ENCODE assay signal across 8 cellular contexts in genomic region chr4:169070071-169070894, GRCh38.
DNase-seq lines count a peak whose midpoint lies in the region; ATAC-seq and TF ChIP-seq lines count a peak whose summit lies in the region.

No MANE protein-coding gene starts in this region.

- peak overlapping the region; percentile 5 for H3K4me3 ChIP-seq in adipocyte (ENCODE audit: low read length)
- H3K4me3 ChIP-seq in upper lobe of right lung, result no peak overlapping the region

- H3K36me3 ChIP-seq in adipocyte (ENCODE audit: control insufficient read depth, insufficient read depth, low read length, severe bottlenecking) (no peaks in the 10 kb centered on the region), upper lobe of right lung (no peaks in the 10 kb centered on the region)

- POLR2A ChIA-PET in HEK293T (lab: Yijun Ruan, JAX), result interaction anchor here (1.0 to 1.6 kb wide), 4 partner anchors 17 to 200 kb away, joined by 3 to 7 read pairs (median 3); partner anchors contain the start of genes CBR4 and SH3RF1

- no peak for DNase-seq in Right ventricle myocardium inferior (ENCODE audit: missing footprints)
- DNase-seq in cardiac septum (ENCODE audit: low spot score), result no peak
- peak; percentile 95 for DNase-seq in adipocyte (ENCODE audit: low read depth)
- peak; percentile 96 for DNase-seq in islet precursor cell
- DNase-seq in upper lobe of right lung, result no peak
- no peak for DNase-seq in occipital lobe (lab: John Stamatoyannopoulos, UW)
- no peak for DNase-seq in OCI-M1 (lab: John Stamatoyannopoulos, UW)
- no peak for DNase-seq in HEK293T (ENCODE audit: extremely low spot score)

- CTCF ChIA-PET in HEK293T (lab: Yijun Ruan, JAX), result interaction anchor here (1.0 to 1.2 kb wide), 2 partner anchors 9 to 740 kb away, joined by 3 to 5 read pairs; no protein-coding TSS in a partner anchor

- peak overlapping the region; percentile 8 for H3K9ac ChIP-seq in adipocyte (ENCODE audit: low read length)

- peaks cover 21% of the 10 kb centered on the region for H3K4me1 ChIP-seq in adipocyte (ENCODE audit: control insufficient read depth, insufficient read depth, low read length)
- H3K4me1 ChIP-seq in upper lobe of right lung, result no peaks in the 10 kb centered on the region

- intact Hi-C loops in Right ventricle myocardium inferior (cut with DNase I) (no loop called here), cardiac septum (cut with DNase I) (no loop called here), upper lobe of right lung (cut with DNase I) (no loop called here)

- TF ChIP-seq CTCF in upper lobe of right lung (IDR thresholded peaks at IDR 0.05), result no peak

- no peak overlapping the region for H3K27ac ChIP-seq in upper lobe of right lung

- no peaks in the 10 kb centered on the region for H3K9me3 ChIP-seq in adipocyte (ENCODE audit: control insufficient read depth, low read length)
- H3K9me3 ChIP-seq in upper lobe of right lung, result no peaks in the 10 kb centered on the region

- H3K27me3 ChIP-seq in adipocyte (replicated peaks; ENCODE audit: control insufficient read depth, insufficient read depth, low read length) (no peaks in the 10 kb centered on the region), upper lobe of right lung (no peaks in the 10 kb centered on the region)

- peak; percentile 74 for ATAC-seq in Right ventricle myocardium inferior
- peak; percentile 86 for ATAC-seq in upper lobe of right lung

TF ChIP-seq in HEK293T, 16 proteins besides CTCF, POLR2A, EP300 and RAD21:
- TF ChIP-seq SUZ12 (IDR thresholded peaks at IDR 0.05) (no peak), BHLHE40 (IDR thresholded peaks at IDR 0.05; ENCODE audit: borderline replicate concordance) (no peak), ZNF384 (IDR thresholded peaks at IDR 0.05) (no peak), CTBP1 (IDR thresholded peaks at IDR 0.05; ENCODE audit: borderline replicate concordance) (no peak), PKNOX1 (IDR thresholded peaks at IDR 0.05) (no peak), L3MBTL2 (conservative IDR thresholded peaks at IDR 0.05) (no peak), TARDBP (IDR thresholded peaks at IDR 0.05) (no peak), LEF1 (IDR thresholded peaks at IDR 0.05; ENCODE audit: borderline replicate concordance) (no peak), SP1 (IDR thresholded peaks at IDR 0.05) (no peak), HDGF (IDR thresholded peaks at IDR 0.05; ENCODE audit: borderline replicate concordance) (no peak), NFRKB (IDR thresholded peaks at IDR 0.05) (no peak), FOXA1 (IDR thresholded peaks at IDR 0.05) (no peak), FOXM1 (IDR thresholded peaks at IDR 0.05; ENCODE audit: borderline replicate concordance) (no peak)
TF ChIP-seq in HEK293T: peak in this region for 0.

Comparison
In these comparisons a context has a peak if more than half of its experiments do, and no peak if none do; other contexts are left out.
1. DNase-seq: peak in adipocyte (single experiment) and islet precursor cell (single experiment); none in Right ventricle myocardium inferior (single experiment), cardiac septum (single experiment), upper lobe of right lung (single experiment), occipital lobe (single experiment), OCI-M1 (single experiment) and HEK293T (single experiment).